1 cellular context compared by ENCODE assay signal in genomic region chr13:112330479-112331407, GRCh38.
TF ChIP-seq lines count a peak whose summit lies in the region.

No MANE protein-coding gene starts in this region.

TF ChIP-seq in GM23338, 12 proteins besides CTCF, POLR2A, EP300 and RAD21:
- TF ChIP-seq, protein P1, sequence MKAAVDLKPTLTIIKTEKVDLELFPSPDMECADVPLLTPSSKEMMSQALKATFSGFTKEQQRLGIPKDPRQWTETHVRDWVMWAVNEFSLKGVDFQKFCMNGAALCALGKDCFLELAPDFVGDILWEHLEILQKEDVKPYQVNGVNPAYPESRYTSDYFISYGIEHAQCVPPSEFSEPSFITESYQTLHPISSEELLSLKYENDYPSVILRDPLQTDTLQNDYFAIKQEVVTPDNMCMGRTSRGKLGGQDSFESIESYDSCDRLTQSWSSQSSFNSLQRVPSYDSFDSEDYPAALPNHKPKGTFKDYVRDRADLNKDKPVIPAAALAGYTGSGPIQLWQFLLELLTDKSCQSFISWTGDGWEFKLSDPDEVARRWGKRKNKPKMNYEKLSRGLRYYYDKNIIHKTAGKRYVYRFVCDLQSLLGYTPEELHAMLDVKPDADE (IDR thresholded peaks at IDR 0.05), result no peak
- TF ChIP-seq ZNF462 (CRISPR knock-in tag; IDR thresholded peaks at IDR 0.05) (no peak), POLR2AphosphoS5 (IDR thresholded peaks at IDR 0.05; ENCODE audit: low read depth) (no peak), CREB1 (CRISPR knock-in tag; IDR thresholded peaks at IDR 0.05; ENCODE audit: low read depth) (no peak), NANOG (IDR thresholded peaks at IDR 0.05; ENCODE audit: borderline replicate concordance) (no peak), STAT1 (IDR thresholded peaks at IDR 0.05; ENCODE audit: unreplicated experiment) (no peak), JUNB (IDR thresholded peaks at IDR 0.05; ENCODE audit: unreplicated experiment) (no peak), ZNF114 (CRISPR knock-in tag; IDR thresholded peaks at IDR 0.05) (no peak), EZH2phosphoT487 (IDR thresholded peaks at IDR 0.05; ENCODE audit: unreplicated experiment) (no peak), EZH2 (IDR thresholded peaks at IDR 0.05; ENCODE audit: low read depth, unreplicated experiment) (no peak), ZNF331 (CRISPR knock-in tag; IDR thresholded peaks at IDR 0.05; ENCODE audit: low read depth) (no peak)
- TF ChIP-seq, protein P2, sequence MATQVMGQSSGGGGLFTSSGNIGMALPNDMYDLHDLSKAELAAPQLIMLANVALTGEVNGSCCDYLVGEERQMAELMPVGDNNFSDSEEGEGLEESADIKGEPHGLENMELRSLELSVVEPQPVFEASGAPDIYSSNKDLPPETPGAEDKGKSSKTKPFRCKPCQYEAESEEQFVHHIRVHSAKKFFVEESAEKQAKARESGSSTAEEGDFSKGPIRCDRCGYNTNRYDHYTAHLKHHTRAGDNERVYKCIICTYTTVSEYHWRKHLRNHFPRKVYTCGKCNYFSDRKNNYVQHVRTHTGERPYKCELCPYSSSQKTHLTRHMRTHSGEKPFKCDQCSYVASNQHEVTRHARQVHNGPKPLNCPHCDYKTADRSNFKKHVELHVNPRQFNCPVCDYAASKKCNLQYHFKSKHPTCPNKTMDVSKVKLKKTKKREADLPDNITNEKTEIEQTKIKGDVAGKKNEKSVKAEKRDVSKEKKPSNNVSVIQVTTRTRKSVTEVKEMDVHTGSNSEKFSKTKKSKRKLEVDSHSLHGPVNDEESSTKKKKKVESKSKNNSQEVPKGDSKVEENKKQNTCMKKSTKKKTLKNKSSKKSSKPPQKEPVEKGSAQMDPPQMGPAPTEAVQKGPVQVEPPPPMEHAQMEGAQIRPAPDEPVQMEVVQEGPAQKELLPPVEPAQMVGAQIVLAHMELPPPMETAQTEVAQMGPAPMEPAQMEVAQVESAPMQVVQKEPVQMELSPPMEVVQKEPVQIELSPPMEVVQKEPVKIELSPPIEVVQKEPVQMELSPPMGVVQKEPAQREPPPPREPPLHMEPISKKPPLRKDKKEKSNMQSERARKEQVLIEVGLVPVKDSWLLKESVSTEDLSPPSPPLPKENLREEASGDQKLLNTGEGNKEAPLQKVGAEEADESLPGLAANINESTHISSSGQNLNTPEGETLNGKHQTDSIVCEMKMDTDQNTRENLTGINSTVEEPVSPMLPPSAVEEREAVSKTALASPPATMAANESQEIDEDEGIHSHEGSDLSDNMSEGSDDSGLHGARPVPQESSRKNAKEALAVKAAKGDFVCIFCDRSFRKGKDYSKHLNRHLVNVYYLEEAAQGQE (IDR thresholded peaks at IDR 0.05; ENCODE audit: unreplicated experiment), result no peak
